In genomic region chr4:150820409-150820808, GRCh38 we compare ENCODE assay signal across 24 cellular contexts.
DNase-seq lines count a peak whose midpoint lies in the region; ATAC-seq, FAIRE-seq and TF ChIP-seq lines count a peak whose summit lies in the region.
"Had no signal": no experiment of that assay in that cellular context is flagged by ENCODE, and none has a peak within 500 bp of the region (broad histone marks: within the 10 kb centered on the region; RNA-seq: fewer than 3 reads in every experiment).

No MANE protein-coding gene starts in this region.

- no peak overlapping the region for H3K4me2 ChIP-seq in HepG2 (ENCODE audit: low read depth, low read length)
- H3K4me2 ChIP-seq in K562 (ENCODE audit: insufficient read depth, low read length): no peak overlapping the region
- H3K4me2 ChIP-seq in mesenchymal stem cell (ENCODE audit: low read length, poor library complexity, severe bottlenecking): no peak overlapping the region
- H3K4me2 ChIP-seq: A549; BLaER1 treated with 17β-estradiol and CSF1 and Interleukin-3, amounts not matched to agents 10 nM and 100 nM had no signal

- peak overlapping the region; percentile 44 for H2BK5ac ChIP-seq in mesenchymal stem cell (ENCODE audit: low read depth, low read length, poor library complexity, severe bottlenecking)

- H3K36me3 ChIP-seq in HepG2 (replicated peaks in 1 of 2; ENCODE audit: control insufficient read depth in 1 of 2, insufficient read depth in 2 of 2, low read length in 2 of 2): 0 out of 5 replicates have a peak, but pooled peaks cover 0 to 17% of the 10 kb centered on the region in 2 experiments
- H3K36me3 ChIP-seq in right lobe of liver: no peaks in the 10 kb centered on the region
- peaks cover 29% of the 10 kb centered on the region for H3K36me3 ChIP-seq in K562 (ENCODE audit: control insufficient read depth, insufficient read depth, low read length)
- H3K36me3 ChIP-seq in mesenchymal stem cell (ENCODE audit: control insufficient read depth in 1 of 2, insufficient read depth in 2 of 2, low read depth in 1 of 2, low read length in 2 of 2): peaks cover 0 to 2% of the 10 kb centered on the region in 2 experiments
- H3K36me3 ChIP-seq: BE2C had no signal

- H2AFZ ChIP-seq in HepG2 (ENCODE audit: low read length) (no peak overlapping the region), K562 (ENCODE audit: low read depth, low read length) (no peak overlapping the region), mesenchymal stem cell (ENCODE audit: low read depth, low read length) (no peak overlapping the region)
- H2AFZ ChIP-seq: GM23248 had no signal

- FAIRE-seq in HepG2 (lab: Jason Lieb, UNC): no peak
- no peak for FAIRE-seq in K562 (lab: Jason Lieb, UNC)
- FAIRE-seq: A549, GM12892, H1 had no signal

- H3K4me3 ChIP-seq in HepG2 (replicated peaks in 1 of 3; ENCODE audit: insufficient read depth in 1 of 3, low read depth in 2 of 3, low read length in 3 of 3): no peak overlapping the region
- no peak overlapping the region for H3K4me3 ChIP-seq in right lobe of liver
- H3K4me3 ChIP-seq in K562: no peak overlapping the region
- H3K4me3 ChIP-seq in mesenchymal stem cell (ENCODE audit: insufficient read depth in 1 of 2, low read depth in 1 of 2, low read length in 2 of 2): no peak overlapping the region
- H3K4me3 ChIP-seq: A549; BLaER1 treated with 17β-estradiol and CSF1 and Interleukin-3, amounts not matched to agents 10 nM and 100 nM; GM23248 had no signal

- H4K20me1 ChIP-seq in HepG2 (ENCODE audit: insufficient read depth, low read length) (no peaks in the 10 kb centered on the region), K562 (replicated peaks; ENCODE audit: control insufficient read depth, insufficient read depth, low read length) (no peaks in the 10 kb centered on the region)
- H4K20me1 ChIP-seq: BLaER1 treated with 17β-estradiol and CSF1 and Interleukin-3, amounts not matched to agents 10 nM and 100 nM had no signal

- TF ChIP-seq EP300 in HepG2 (IDR thresholded peaks at IDR 0.05; ENCODE audit: low read depth in 2 of 2, low read length in 2 of 2): no peak
- no peak for TF ChIP-seq EP300 in HepG2 (CRISPR knock-in tag; IDR thresholded peaks at IDR 0.05; ENCODE audit: borderline replicate concordance)
- no peak for TF ChIP-seq EP300 in K562 (IDR thresholded peaks at IDR 0.05; ENCODE audit: low read length)

- DNase-seq in HepG2 (ENCODE audit: low spot score) (no peak), right lobe of liver (no peak), K562 (ENCODE audit: extremely low read depth in 1 of 4, low spot score in 3 of 4) (no peak), mesenchymal stem cell (no peak), NCI-H187 treated with DMSO at 0.1 percent for 48 hours (lab: John Stamatoyannopoulos, UW) (no peak), posterior cingulate gyrus (no peak), G401 (ENCODE audit: low spot score) (no peak), DMS 273 treated with DMSO at 0.1 percent for 48 hours (lab: John Stamatoyannopoulos, UW) (no peak)
- DNase-seq: ACHN; AML-193; BE2C; Calu3; CD4-positive, alpha-beta memory T cell; COR-L47; DMS79; EL; GM23248; H7; HCEC 1CT had no signal

- BruUV-seq in HepG2 (replicated peaks; lab: Mats Ljungman, UMichigan) (no TSS peak), K562 (replicated peaks; lab: Mats Ljungman, UMichigan) (no TSS peak)

- 98% methylated on average over 1 of the region's 1 CpG for WGBS in HepG2 (ENCODE audit: low lambda C conversion rate)
- 100% methylated on average over 1 of the region's 1 CpG for WGBS in right lobe of liver (ENCODE audit: insufficient coverage, low coverage, low lambda C conversion rate, missing lambda C conversion rate)
- 90% methylated on average over 1 of the region's 1 CpG for WGBS in K562 (ENCODE audit: insufficient coverage, low coverage, missing lambda C conversion rate)
- 100% methylated on average over 1 of the region's 1 CpG for WGBS in mesenchymal stem cell

- no peak overlapping the region for H2BK15ac ChIP-seq in mesenchymal stem cell (ENCODE audit: low read depth, poor library complexity, severe bottlenecking)

- H3K27ac ChIP-seq in HepG2 (ENCODE audit: extremely low read length, insufficient read depth, low read length) (no peak overlapping the region), right lobe of liver (no peak overlapping the region), K562 (ENCODE audit: extremely low read depth, low read depth, low read length) (no peak overlapping the region), mesenchymal stem cell (ENCODE audit: low read length, poor library complexity, severe bottlenecking) (no peak overlapping the region)
- H3K27ac ChIP-seq: 22Rv1; A549; BLaER1 treated with 17β-estradiol and CSF1 and Interleukin-3, amounts not matched to agents 10 nM and 100 nM; GM23248 had no signal

- no peak overlapping the region for H3K4ac ChIP-seq in mesenchymal stem cell (ENCODE audit: low read depth in 1 of 2, low read length in 2 of 2)

- no peak for TF ChIP-seq RAD21 in HepG2 (CRISPR knock-in tag; IDR thresholded peaks at IDR 0.05)
- no peak for TF ChIP-seq RAD21 in K562 (CRISPR knock-in tag; conservative IDR thresholded peaks at IDR 0.05 in 1 of 2, IDR thresholded peaks at IDR 0.05 in 1 of 2)

- no peak overlapping the region for H4K8ac ChIP-seq in mesenchymal stem cell (ENCODE audit: low read length)

- H2BK12ac ChIP-seq in mesenchymal stem cell (ENCODE audit: low read length in 2 of 2): no peak overlapping the region

- no peaks in the 10 kb centered on the region for H3K79me2 ChIP-seq in HepG2 (ENCODE audit: insufficient read depth, low read length)
- H3K79me2 ChIP-seq in K562 (ENCODE audit: control insufficient read depth, insufficient read depth, low read length): no peaks in the 10 kb centered on the region; the same call in 2 of the 3 replicates

- no peaks in the 10 kb centered on the region for H3K9me1 ChIP-seq in K562 (ENCODE audit: control insufficient read depth, insufficient read depth, low read length)

- ATAC-seq in HepG2 (no peak), right lobe of liver (no peak), K562 (no peak)
- ATAC-seq: A549 had no signal

- CTCF ChIA-PET in HepG2 (lab: Yijun Ruan, JAX; ENCODE audit: low intra/inter-chr PET ratio, low total read pairs): no interaction called here
- CTCF ChIA-PET in K562 (lab: Yijun Ruan, JAX; ENCODE audit: low intra/inter-chr PET ratio): no interaction called here

- POLR2A ChIA-PET in HepG2 (lab: Yijun Ruan, JAX): no interaction called here
- POLR2A ChIA-PET in K562 (lab: Yijun Ruan, JAX): no interaction called here

- no peak overlapping the region for H2BK120ac ChIP-seq in mesenchymal stem cell (ENCODE audit: low read depth, low read length)

- peaks cover 2% of the 10 kb centered on the region for H3K79me1 ChIP-seq in mesenchymal stem cell (replicated peaks; ENCODE audit: low read length, poor library complexity, severe bottlenecking)

- no peak overlapping the region for H3K14ac ChIP-seq in mesenchymal stem cell (ENCODE audit: low read length in 2 of 2)

- no peak overlapping the region for H2AK5ac ChIP-seq in mesenchymal stem cell (ENCODE audit: low read length, severe bottlenecking)

- H3K9ac ChIP-seq in HepG2 (ENCODE audit: insufficient read depth, low read depth, low read length) (no peak overlapping the region), K562 (ENCODE audit: insufficient read depth in 1 of 2, low read depth in 2 of 2, low read length in 2 of 2) (no peak overlapping the region), mesenchymal stem cell (ENCODE audit: low read length) (no peak overlapping the region)
- H3K9ac ChIP-seq: BLaER1 treated with 17β-estradiol and CSF1 and Interleukin-3, amounts not matched to agents 10 nM and 100 nM; GM23248 had no signal

- H3K9me3 ChIP-seq in HepG2 (ENCODE audit: low read length): no peaks in the 10 kb centered on the region
- no peaks in the 10 kb centered on the region for H3K9me3 ChIP-seq in right lobe of liver
- H3K9me3 ChIP-seq in K562 (replicated peaks; ENCODE audit: control insufficient read depth, insufficient read depth, low read depth, low read length): no peaks in the 10 kb centered on the region; the same call in 1 of the 2 replicates
- H3K9me3 ChIP-seq in mesenchymal stem cell (ENCODE audit: control insufficient read depth, low read length): no peaks in the 10 kb centered on the region
- H3K9me3 ChIP-seq: BE2C; BLaER1 treated with 17β-estradiol and CSF1 and Interleukin-3, amounts not matched to agents 10 nM and 100 nM had no signal

- in situ Hi-C loops in HepG2 (cut with HindIII; ENCODE audit: extremely low pct_ligation_motif_present, low pct_unique_long_range_greater_than_20kb): no loop called here
- in situ Hi-C loops in K562 (cut with MboI): no loop called here
- in situ Hi-C loops in G401 (cut with HindIII; ENCODE audit: low sequenced_read_pairs): no loop called here

- H3K23ac ChIP-seq in mesenchymal stem cell (ENCODE audit: low read length in 2 of 2): no peak overlapping the region

- H4K91ac ChIP-seq in mesenchymal stem cell (ENCODE audit: low read length): no peak overlapping the region

- TF ChIP-seq POLR2A in HepG2 (IDR thresholded peaks at IDR 0.05; ENCODE audit: insufficient read depth in 1 of 2, low read depth in 2 of 2, low read length in 2 of 2) (no peak), right lobe of liver (IDR thresholded peaks at IDR 0.05) (no peak), K562 (conservative IDR thresholded peaks at IDR 0.05) (no peak)

- H3K4me1 ChIP-seq in HepG2 (ENCODE audit: insufficient read depth, low read length) (no peaks in the 10 kb centered on the region), right lobe of liver (no peaks in the 10 kb centered on the region), K562 (replicated peaks in 1 of 2; ENCODE audit: control insufficient read depth in 2 of 2, insufficient read depth in 2 of 2, low read length in 2 of 2) (no peaks in the 10 kb centered on the region), mesenchymal stem cell (ENCODE audit: control insufficient read depth, insufficient read depth, low read depth, low read length) (no peaks in the 10 kb centered on the region)
- H3K4me1 ChIP-seq: A549, BE2C had no signal

- H3K27me3 ChIP-seq in HepG2 (ENCODE audit: control insufficient read depth in 1 of 2, insufficient read depth in 2 of 2, low read length in 2 of 2): no peaks in the 10 kb centered on the region
- no peaks in the 10 kb centered on the region for H3K27me3 ChIP-seq in right lobe of liver
- H3K27me3 ChIP-seq in K562 (ENCODE audit: control insufficient read depth in 2 of 2, insufficient read depth in 2 of 2, low read length in 2 of 2): no peaks in the 10 kb centered on the region
- no peaks in the 10 kb centered on the region for H3K27me3 ChIP-seq in mesenchymal stem cell (ENCODE audit: control insufficient read depth in 1 of 2, insufficient read depth in 1 of 2, low read length in 2 of 2)
- H3K27me3 ChIP-seq: BE2C; BLaER1 treated with 17β-estradiol and CSF1 and Interleukin-3, amounts not matched to agents 10 nM and 100 nM had no signal

- no peak for TF ChIP-seq CTCF in HepG2 (CRISPR knock-in tag; IDR thresholded peaks at IDR 0.05)
- no peak for TF ChIP-seq CTCF in right lobe of liver (IDR thresholded peaks at IDR 0.05)
- no peak for TF ChIP-seq CTCF in K562 (IDR thresholded peaks at IDR 0.05 in 2 of 3, conservative IDR thresholded peaks at IDR 0.05 in 1 of 3; ENCODE audit: insufficient read depth in 2 of 3, low read depth in 1 of 3, low read length in 3 of 3)

- H3K18ac ChIP-seq in mesenchymal stem cell (ENCODE audit: low read depth in 1 of 2, low read length in 2 of 2): no peak overlapping the region

- intact Hi-C loops in HepG2 (cut with micrococcal nuclease; ENCODE audit: unreplicated experiment) (no loop called here), right lobe of liver (cut with DNase I) (no loop called here), K562 (cut with micrococcal nuclease) (no loop called here), posterior cingulate gyrus (cut with DNase I) (no loop called here)

Comparison
In these comparisons a context has a peak if more than half of its experiments do, and no peak if none do; other contexts are left out.
1. Of the 241 proteins assayed by ChIP-seq in both HepG2 and K562: peak only in HepG2: MAFK; only in K562: none; in both: MAFF; in neither: 239.